ENCODE assay signal across 8 cellular contexts in the genomic region with DNA sequence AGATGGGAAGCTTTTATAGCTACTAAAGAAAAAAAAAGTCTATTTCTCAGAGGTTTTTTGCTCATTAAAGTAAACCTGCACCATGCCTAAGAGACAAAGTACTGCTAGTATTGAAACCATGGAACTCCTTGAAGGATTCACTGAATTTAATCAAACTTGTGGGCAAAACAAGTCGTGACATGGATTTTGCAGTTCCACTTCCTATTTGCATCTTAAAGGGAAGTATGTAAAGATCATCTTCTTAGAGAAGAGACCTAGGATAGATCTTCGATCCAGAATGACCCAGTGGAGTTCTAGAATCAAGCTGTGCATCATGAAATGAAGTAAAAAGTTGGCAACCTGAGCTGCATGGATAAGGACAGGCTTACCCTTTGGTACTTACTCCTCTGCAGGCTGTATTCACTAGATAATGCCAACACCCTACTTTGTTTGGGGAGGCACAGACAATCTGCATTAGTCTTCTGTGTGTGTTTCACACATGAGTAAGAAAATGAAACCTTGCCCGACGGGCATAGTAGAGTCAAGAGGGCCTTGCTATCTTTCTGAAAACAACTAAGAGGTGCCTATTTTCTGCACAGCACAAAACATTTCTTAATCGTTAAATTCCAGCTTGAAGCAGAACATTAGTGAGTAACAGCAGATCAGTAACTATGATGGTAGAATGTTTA. TPM values are rescaled to one million over a fixed set of nuclear protein-coding genes. Genes with fewer than 3 reads are reported as not detected.
DNase-seq lines count a peak whose midpoint lies in the region; ATAC-seq, FAIRE-seq and TF ChIP-seq lines count a peak whose summit lies in the region.

No MANE protein-coding gene starts in this region.

- no peak for TF ChIP-seq RAD21 in GM12878 (IDR thresholded peaks at IDR 0.05; ENCODE audit: insufficient read depth, low read depth, low read length)

- 2% methylated on average over 5 of the region's 5 CpGs for WGBS in GM12878 (ENCODE audit: insufficient coverage, insufficient replicate concordance, low lambda C conversion rate, missing lambda C conversion rate)

- TF ChIP-seq POLR2A in GM12878 (IDR thresholded peaks at IDR 0.05; ENCODE audit: low read depth, low read length): no peak

- RAD21 ChIA-PET in GM12878 (lab: Charles Lee; ENCODE audit: unreplicated experiment): interaction anchor here (0.8 to 15.9 kb wide), 10 partner anchors 9 to 118 kb away, joined by 3 to 197 read pairs (median 16); no protein-coding TSS in a partner anchor

- intact Hi-C loops in GM12878 (cut with micrococcal nuclease; ENCODE audit: unreplicated experiment): loop anchor here (5.0 kb wide), 2 partner anchors 80 to 115 kb away; no protein-coding TSS in a partner anchor

- H3K4me1 ChIP-seq in GM12878 (ENCODE audit: control insufficient read depth, insufficient read depth, low read length): peaks cover 25% of the 10 kb centered on the region
- H3K4me1 ChIP-seq in neuron (ENCODE audit: insufficient read depth, low read length): peaks cover 52% of the 10 kb centered on the region

- TF ChIP-seq CTCF in GM12878 (IDR thresholded peaks at IDR 0.05 in 2 of 3, conservative IDR thresholded peaks at IDR 0.05 in 1 of 3; ENCODE audit: control insufficient read depth in 2 of 3, extremely low read depth in 1 of 3, insufficient read depth in 1 of 3, low read depth in 3 of 3, low read length in 3 of 3): no peak

- POLR2A ChIA-PET in GM12878 (lab: Charles Lee): interaction anchor here (1.1 to 3.8 kb wide), 7 partner anchors 8 to 113 kb away, joined by 3 to 41 read pairs (median 13); no protein-coding TSS in a partner anchor

- H3K36me3 ChIP-seq in KOPT-K1 (ENCODE audit: insufficient read depth, low read length) (no peaks in the 10 kb centered on the region), GM12878 (ENCODE audit: control insufficient read depth in 2 of 2, insufficient read depth in 2 of 2, low read length in 1 of 2) (no peaks in the 10 kb centered on the region), neuron (ENCODE audit: insufficient read depth, low read length) (no peaks in the 10 kb centered on the region)

- FAIRE-seq in GM12878 (lab: Jason Lieb, UNC) (no peak), frontal cortex (lab: Jason Lieb, UNC) (no peak)

- H3K9ac ChIP-seq in GM12878 (ENCODE audit: control insufficient read depth, insufficient read depth, low read length): peak overlapping the region; percentile 65

- H3K27ac ChIP-seq in KOPT-K1 (ENCODE audit: low read depth, low read length, poor library complexity, severe bottlenecking): peak overlapping the region; percentile 97
- H3K27ac ChIP-seq in GM12878 (ENCODE audit: control insufficient read depth, insufficient read depth): peak overlapping the region; percentile 82

- H3K27me3 ChIP-seq in GM12878 (replicated peaks in 1 of 2; ENCODE audit: control insufficient read depth in 2 of 2, insufficient read depth in 2 of 2, low read length in 1 of 2) (no peaks in the 10 kb centered on the region), neuron (ENCODE audit: insufficient read depth, low read length) (no peaks in the 10 kb centered on the region)

- peaks cover 68% of the 10 kb centered on the region for H3K79me2 ChIP-seq in GM12878 (ENCODE audit: control insufficient read depth, insufficient read depth, low read length)

- H3K9me3 ChIP-seq in KOPT-K1 (ENCODE audit: insufficient read depth, low read length, poor library complexity, severe bottlenecking): no peaks in the 10 kb centered on the region
- H3K9me3 ChIP-seq in GM12878 (replicated peaks; ENCODE audit: control insufficient read depth, insufficient read depth, low read length): no peaks in the 10 kb centered on the region
- no peaks in the 10 kb centered on the region for H3K9me3 ChIP-seq in neuron (ENCODE audit: low read length)

- no TSS peak for BruUV-seq in GM12878 (replicated peaks; lab: Mats Ljungman, UMichigan)

- SMC1A ChIA-PET in GM12878 (lab: Charles Lee; ENCODE audit: uncharacterized antibody, unreplicated experiment): interaction anchor here (0.5 to 14.5 kb wide), 13 partner anchors 11 to 1179 kb away, joined by 3 to 254 read pairs (median 5); no protein-coding TSS in a partner anchor

- DNase-seq in EH (ENCODE audit: low read depth) (peak; percentile 18), GM12878 (ENCODE audit: low read depth, low spot score) (no peak), frontal cortex (ENCODE audit: low spot score in 2 of 2) (no peak), T1000 (lab: John Stamatoyannopoulos, UW) (no peak), iPS-NIHi11 (ENCODE audit: low spot score) (no peak), COLO668 (lab: John Stamatoyannopoulos, UW; ENCODE audit: unreplicated experiment) (no peak)

- CTCF ChIA-PET in GM12878 (lab: Yijun Ruan, JAX): interaction anchor here (0.6 to 3.7 kb wide), 9 partner anchors 8 to 1846 kb away, joined by 3 to 33 read pairs (median 8); no protein-coding TSS in a partner anchor

- in situ Hi-C loops in GM12878 (cut with MboI): no loop called here

- H4K20me1 ChIP-seq in GM12878 (ENCODE audit: control insufficient read depth, insufficient read depth): no peaks in the 10 kb centered on the region

- H3K4me3 ChIP-seq in GM12878: peak overlapping the region; percentile 90
- H3K4me3 ChIP-seq in neuron (ENCODE audit: low read length): peak overlapping the region; percentile 78

- peak; percentile 34 for ATAC-seq in GM12878

- peak overlapping the region; percentile 99 for H3K4me2 ChIP-seq in GM12878 (ENCODE audit: control insufficient read depth, insufficient read depth)

- TF ChIP-seq EP300 in GM12878 (IDR thresholded peaks at IDR 0.05; ENCODE audit: borderline replicate concordance in 1 of 2, control insufficient read depth in 1 of 2, low read depth in 2 of 2, low read length in 2 of 2): no peak

- H2AFZ ChIP-seq in GM12878 (ENCODE audit: control insufficient read depth, low read depth, low read length): no peak overlapping the region; the same call in none of the 2 replicates
- H2AFZ ChIP-seq in neuron (ENCODE audit: low read depth, low read length): no peak overlapping the region

TF ChIP-seq in GM12878, 131 proteins besides CTCF, POLR2A, EP300 and RAD21:
- no peak for TF ChIP-seq SRF (IDR thresholded peaks at IDR 0.05; ENCODE audit: low read depth in 2 of 2, low read length in 2 of 2)
- TF ChIP-seq, protein P1, sequence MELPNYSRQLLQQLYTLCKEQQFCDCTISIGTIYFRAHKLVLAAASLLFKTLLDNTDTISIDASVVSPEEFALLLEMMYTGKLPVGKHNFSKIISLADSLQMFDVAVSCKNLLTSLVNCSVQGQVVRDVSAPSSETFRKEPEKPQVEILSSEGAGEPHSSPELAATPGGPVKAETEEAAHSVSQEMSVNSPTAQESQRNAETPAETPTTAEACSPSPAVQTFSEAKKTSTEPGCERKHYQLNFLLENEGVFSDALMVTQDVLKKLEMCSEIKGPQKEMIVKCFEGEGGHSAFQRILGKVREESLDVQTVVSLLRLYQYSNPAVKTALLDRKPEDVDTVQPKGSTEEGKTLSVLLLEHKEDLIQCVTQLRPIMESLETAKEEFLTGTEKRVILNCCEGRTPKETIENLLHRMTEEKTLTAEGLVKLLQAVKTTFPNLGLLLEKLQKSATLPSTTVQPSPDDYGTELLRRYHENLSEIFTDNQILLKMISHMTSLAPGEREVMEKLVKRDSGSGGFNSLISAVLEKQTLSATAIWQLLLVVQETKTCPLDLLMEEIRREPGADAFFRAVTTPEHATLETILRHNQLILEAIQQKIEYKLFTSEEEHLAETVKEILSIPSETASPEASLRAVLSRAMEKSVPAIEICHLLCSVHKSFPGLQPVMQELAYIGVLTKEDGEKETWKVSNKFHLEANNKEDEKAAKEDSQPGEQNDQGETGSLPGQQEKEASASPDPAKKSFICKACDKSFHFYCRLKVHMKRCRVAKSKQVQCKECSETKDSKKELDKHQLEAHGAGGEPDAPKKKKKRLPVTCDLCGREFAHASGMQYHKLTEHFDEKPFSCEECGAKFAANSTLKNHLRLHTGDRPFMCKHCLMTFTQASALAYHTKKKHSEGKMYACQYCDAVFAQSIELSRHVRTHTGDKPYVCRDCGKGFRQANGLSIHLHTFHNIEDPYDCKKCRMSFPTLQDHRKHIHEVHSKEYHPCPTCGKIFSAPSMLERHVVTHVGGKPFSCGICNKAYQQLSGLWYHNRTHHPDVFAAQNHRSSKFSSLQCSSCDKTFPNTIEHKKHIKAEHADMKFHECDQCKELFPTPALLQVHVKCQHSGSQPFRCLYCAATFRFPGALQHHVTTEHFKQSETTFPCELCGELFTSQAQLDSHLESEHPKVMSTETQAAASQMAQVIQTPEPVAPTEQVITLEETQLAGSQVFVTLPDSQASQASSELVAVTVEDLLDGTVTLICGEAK (IDR thresholded peaks at IDR 0.05; ENCODE audit: borderline replicate concordance): 0 out of 2 replicates have a peak, but pooled peaks have one; percentile 9

RNA-seq across cellular contexts. Expression of a gene that starts 1.9 kb away (rescaled TPM):
- total RNA-seq in GM12878 (2013; cell fraction: nucleolus; rRNA removed): 73.6 and 83.0 TPM in 2 replicates
- total RNA-seq in GM12878 (2014; rRNA removed) (63.5 and 80.8 TPM in 2 replicates), GM12878 (2014; rRNA removed; fragmentation: Illumina TruSeq; extraction: Trizol) (86.5 and 91.9 TPM in 2 replicates), GM12878 (2021) (103 and 107 TPM in 2 replicates), frontal cortex (400 TPM)
- 19.7 TPM for polyA plus RNA-seq in GM12878 (2011; ENCODE audit: low read depth)
- polyA plus RNA-seq in GM12878 (2011; rRNA removed) (62.2 and 80.3 TPM in 2 replicates), GM12878 (2014; fragmentation: Illumina TruSeq; extraction: Trizol) (114 and 139 TPM in 2 replicates), GM12878 (2014; fragmentation: Nextera tagmentation; extraction: Ambion mirVana) (10 to 100 TPM; 31.6 to 42.0 TPM), GM12878 (2014; rRNA removed) (78.6 and 84.7 TPM in 2 replicates), GM12878 (2016; fragmentation: Nextera tagmentation; extraction: Ambion mirVana) (10 to 100 TPM; 63.4 to 69.2 TPM)
- 28.3 and 31.9 TPM in 2 replicates for polyA plus RNA-seq in GM12878 (2011; cell fraction: cytosol; rRNA removed)
- polyA plus RNA-seq in GM12878 (2011; cell fraction: nucleus; rRNA removed): 12.3 and 13.8 TPM in 2 replicates
- polyA plus RNA-seq in GM12878 (2012): 40.5 and 43.9 TPM in 2 replicates
- polyA minus RNA-seq in GM12878 (2011; rRNA and poly(A)+ RNA removed): 38.2 and 38.9 TPM in 2 replicates
- 12.3 and 14.1 TPM in 2 replicates for polyA minus RNA-seq in GM12878 (2011; cell fraction: cytosol; rRNA and poly(A)+ RNA removed)
- polyA minus RNA-seq in GM12878 (2011; cell fraction: nucleus; rRNA and poly(A)+ RNA removed): 11.2 and 18.9 TPM in 2 replicates
